11 cellular contexts compared by ENCODE assay signal in genomic region chr21:42236693-42237092, GRCh38. TPM values are rescaled to one million over a fixed set of nuclear protein-coding genes. Genes with fewer than 3 reads are reported as not detected.
DNase-seq lines count a peak whose midpoint lies in the region; ATAC-seq and TF ChIP-seq lines count a peak whose summit lies in the region.
"Had no signal": no experiment of that assay in that cellular context is flagged by ENCODE, and none has a peak within 500 bp of the region (broad histone marks: within the 10 kb centered on the region; RNA-seq: fewer than 3 reads in every experiment).

No MANE protein-coding gene starts in this region.

- H3K79me2 ChIP-seq in parathyroid adenoma: no peaks in the 10 kb centered on the region

- peaks cover 53 to 92% (median 68%) of the 10 kb centered on the region in 4 donors for H3K4me1 Mint-ChIP-seq in CD4-positive, alpha-beta memory T cell
- peaks cover 67% of the 10 kb centered on the region for H3K4me1 Mint-ChIP-seq in activated T-helper 2 cell treated with anti-CD3 and anti-CD28 coated beads, Interferon-gamma antibody, Interleukin-2, Interleukin-4, amounts not matched to agents 10 μg/mL and 5 μg/mL and 100 μg/mL, durations not matched to agents 14 hours and 24 hours and 36 hours (ENCODE audit: low read depth)

- H3K27me3 ChIP-seq in CD4-positive, alpha-beta memory T cell (ENCODE audit: insufficient read depth, low read length): no peaks in the 10 kb centered on the region
- H3K27me3 ChIP-seq in parathyroid adenoma (ENCODE audit: control insufficient read depth, insufficient read depth, low read length): no peaks in the 10 kb centered on the region
- H3K27me3 ChIP-seq in foreskin keratinocyte: peaks cover 38% of the 10 kb centered on the region

- POLR2A ChIA-PET in CD4-positive, alpha-beta memory T cell (lab: Charles Lee; ENCODE audit: partially characterized antibody): interaction anchor here (0.7 to 7.3 kb wide), 4 partner anchors 9 to 167 kb away, joined by 3 to 80 read pairs (median 14); partner anchors contain the start of genes ABCG1 and UBASH3A

- H3K9ac ChIP-seq in parathyroid adenoma: no peak overlapping the region

- H2AFZ ChIP-seq in parathyroid adenoma: no peak overlapping the region

- H3K36me3 Mint-ChIP-seq in CD4-positive, alpha-beta memory T cell: peaks cover 0 to 2% of the 10 kb centered on the region in 2 donors
- H3K36me3 Mint-ChIP-seq in activated T-helper 2 cell treated with anti-CD3 and anti-CD28 coated beads, Interferon-gamma antibody, Interleukin-2, Interleukin-4, amounts not matched to agents 10 μg/mL and 5 μg/mL and 100 μg/mL, durations not matched to agents 14 hours and 24 hours and 36 hours (ENCODE audit: low read depth): peaks cover 9% of the 10 kb centered on the region

- TF ChIP-seq CTCF in GM20000 (IDR thresholded peaks at IDR 0.05; ENCODE audit: extremely low read depth, missing control alignments) (no peak), parathyroid adenoma (IDR thresholded peaks at IDR 0.05) (no peak), foreskin keratinocyte (conservative IDR thresholded peaks at IDR 0.05) (no peak)

- H3K9me3 Mint-ChIP-seq in CD4-positive, alpha-beta memory T cell: no peaks in the 10 kb centered on the region
- no peaks in the 10 kb centered on the region for H3K9me3 Mint-ChIP-seq in activated T-helper 2 cell treated with anti-CD3 and anti-CD28 coated beads, Interferon-gamma antibody, Interleukin-2, Interleukin-4, amounts not matched to agents 10 μg/mL and 5 μg/mL and 100 μg/mL, durations not matched to agents 14 hours and 24 hours and 36 hours

- no peaks in the 10 kb centered on the region for H3K36me3 ChIP-seq in CD4-positive, alpha-beta memory T cell (ENCODE audit: insufficient read depth, low read length)
- H3K36me3 ChIP-seq in parathyroid adenoma (ENCODE audit: control insufficient read depth, insufficient read depth, low read length): no peaks in the 10 kb centered on the region

- H3K9me3 ChIP-seq in CD4-positive, alpha-beta memory T cell (ENCODE audit: control insufficient read depth in 1 of 2, low read length in 2 of 2): no peaks in the 10 kb centered on the region
- no peaks in the 10 kb centered on the region for H3K9me3 ChIP-seq in parathyroid adenoma (ENCODE audit: control insufficient read depth, low read length)

- CTCF ChIA-PET in CD4-positive, alpha-beta memory T cell (lab: Charles Lee; ENCODE audit: partially characterized antibody): interaction anchor here (1.7 to 4.9 kb wide), 4 partner anchors 16 to 92 kb away, joined by 3 to 55 read pairs (median 25); no protein-coding TSS in a partner anchor

- intact Hi-C loops in CD4-positive, alpha-beta memory T cell (cut with micrococcal nuclease): loop anchor here (10.0 kb wide), 1 partner anchor 168 kb away; the partner anchor contains the start of gene UBASH3A
- intact Hi-C loops in activated T-helper 2 cell treated with anti-CD3 and anti-CD28 coated beads, Interferon-gamma antibody, Interleukin-2, Interleukin-4, amounts not matched to agents 10 μg/mL and 5 μg/mL and 100 μg/mL, durations not matched to agents 14 hours and 24 hours and 36 hours (cut with micrococcal nuclease): loop anchor here (2.0 to 10.0 kb wide), 3 partner anchors 16 to 288 kb away; no protein-coding TSS in a partner anchor

- peak overlapping the region; percentile 96 for H3K27ac ChIP-seq in CD4-positive, alpha-beta memory T cell (ENCODE audit: low read depth, low read length)
- H3K27ac ChIP-seq in parathyroid adenoma (peak overlapping the region; percentile 47), foreskin keratinocyte (no peak overlapping the region)

- peaks cover 82% of the 10 kb centered on the region for H3K4me1 ChIP-seq in CD4-positive, alpha-beta memory T cell (ENCODE audit: insufficient read depth, low read length)
- H3K4me1 ChIP-seq in parathyroid adenoma: peaks cover 37% of the 10 kb centered on the region
- peaks cover 10% of the 10 kb centered on the region for H3K4me1 ChIP-seq in foreskin keratinocyte

- no peaks in the 10 kb centered on the region for H3K27me3 Mint-ChIP-seq in CD4-positive, alpha-beta memory T cell
- H3K27me3 Mint-ChIP-seq in activated T-helper 2 cell treated with anti-CD3 and anti-CD28 coated beads, Interferon-gamma antibody, Interleukin-2, Interleukin-4, amounts not matched to agents 10 μg/mL and 5 μg/mL and 100 μg/mL, durations not matched to agents 14 hours and 24 hours and 36 hours (ENCODE audit: low read depth): no peaks in the 10 kb centered on the region

- H3K4me2 ChIP-seq in parathyroid adenoma (ENCODE audit: low read length): peak overlapping the region; percentile 27

- no peak for ATAC-seq in foreskin keratinocyte

- DNase-seq in CD4-positive, alpha-beta memory T cell: peak in 3 of 5 donors; percentile 30 to 37 (median 31)
- DNase-seq in GM20000 (ENCODE audit: low spot score): peak; percentile 50
- DNase-seq in activated T-helper 2 cell treated with anti-CD3 and anti-CD28 coated beads, Interferon-gamma antibody, Interleukin-2, Interleukin-4, amounts not matched to agents 10 μg/mL and 5 μg/mL and 100 μg/mL, durations not matched to agents 14 hours and 24 hours and 36 hours (ENCODE audit: low spot score): no peak
- no peak for DNase-seq in HUDEP-2 (lab: John Stamatoyannopoulos, UW; ENCODE audit: unreplicated experiment in 76 of 76)
- no peak for DNase-seq in H4 (ENCODE audit: low spot score)
- no peak for DNase-seq in foreskin keratinocyte
- DNase-seq: NCI-H226; stimulated activated CD4-positive, alpha-beta T cell treated with anti-CD3 and anti-CD28 coated beads, Interleukin-2, amount 100 ng/mL, for 48 hours; T1000 had no signal

- H3K4me3 Mint-ChIP-seq in CD4-positive, alpha-beta memory T cell: peak overlapping the region; percentile 32 to 88 (median 65)
- no peak overlapping the region for H3K4me3 Mint-ChIP-seq in activated T-helper 2 cell treated with anti-CD3 and anti-CD28 coated beads, Interferon-gamma antibody, Interleukin-2, Interleukin-4, amounts not matched to agents 10 μg/mL and 5 μg/mL and 100 μg/mL, durations not matched to agents 14 hours and 24 hours and 36 hours (ENCODE audit: low read depth)

- H3K27ac Mint-ChIP-seq in CD4-positive, alpha-beta memory T cell: peak overlapping the region; percentile 88 to 99 (median 96)
- H3K27ac Mint-ChIP-seq in activated T-helper 2 cell treated with anti-CD3 and anti-CD28 coated beads, Interferon-gamma antibody, Interleukin-2, Interleukin-4, amounts not matched to agents 10 μg/mL and 5 μg/mL and 100 μg/mL, durations not matched to agents 14 hours and 24 hours and 36 hours: peak overlapping the region; percentile 84

- no peak overlapping the region for H3K4me3 ChIP-seq in CD4-positive, alpha-beta memory T cell (ENCODE audit: low read length in 2 of 2)
- H3K4me3 ChIP-seq in parathyroid adenoma (ENCODE audit: low read depth, low read length): no peak overlapping the region

RNA-seq across cellular contexts. Expression of gene ABCG1, which starts 17.8 kb away (rescaled TPM):
- 1 to 10 TPM; 1.5 to 2.0 TPM for total RNA-seq in CD4-positive, alpha-beta memory T cell
- polyA plus RNA-seq in CD4-positive, alpha-beta memory T cell: 10 to 100 TPM; 17.0 to 19.6 TPM
- 5.7 and 8.0 TPM in 2 replicates for total RNA-seq in activated T-helper 2 cell treated with anti-CD3 and anti-CD28 coated beads, Interferon-gamma antibody, Interleukin-2, Interleukin-4, amounts not matched to agents 10 μg/mL and 5 μg/mL and 100 μg/mL, durations not matched to agents 14 hours and 24 hours and 36 hours
- 7.8 and 9.0 TPM in 2 replicates for total RNA-seq in H4 (2014; rRNA removed; shearing (Covaris generic))
- total RNA-seq in foreskin keratinocyte: 2.3 and 4.4 TPM in 2 replicates
- 1.5 and 2.5 TPM in 2 replicates for polyA plus RNA-seq in foreskin keratinocyte
- total RNA-seq: M059J had no signal

Comparison
In these comparisons a context has a peak if more than half of its experiments do, and no peak if none do; other contexts are left out.
1. DNase-seq: peak in CD4-positive, alpha-beta memory T cell (3 of 5) and GM20000 (single experiment); none in activated T-helper 2 cell treated with anti-CD3 and anti-CD28 coated beads, Interferon-gamma antibody, Interleukin-2, Interleukin-4, amounts not matched to agents 10 μg/mL and 5 μg/mL and 100 μg/mL, durations not matched to agents 14 hours and 24 hours and 36 hours (single experiment), HUDEP-2 (0 of 76), H4 (single experiment) and foreskin keratinocyte (0 of 2).